ENCODE assay signal across 8 cellular contexts in the genomic region with DNA sequence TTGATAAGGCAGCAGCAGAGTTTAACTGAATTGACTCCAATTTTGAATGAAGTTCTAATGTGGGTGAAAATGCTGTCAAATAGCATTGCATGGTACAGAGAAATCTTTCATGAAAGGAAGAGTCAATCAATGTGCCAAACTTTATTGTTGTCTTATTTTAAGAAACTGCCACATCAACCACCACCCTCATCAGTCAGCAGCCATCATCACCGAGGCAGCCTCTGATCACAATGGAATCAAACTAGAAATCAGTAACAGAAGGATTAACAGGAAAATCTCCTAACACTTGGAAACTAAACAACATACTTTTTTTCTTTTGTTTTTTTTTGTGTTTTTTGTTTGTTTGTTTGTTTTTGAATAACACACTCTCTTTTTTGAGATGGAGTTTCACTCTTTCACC.
"Had no signal": no experiment of that assay in that cellular context is flagged by ENCODE, and none has a peak within 500 bp of the region (broad histone marks: within the 10 kb centered on the region; RNA-seq: fewer than 3 reads in every experiment).

No MANE protein-coding gene starts in this region.

- H3K4me2 ChIP-seq: GM23338 had no signal

- DNase-seq: GM23248, GOT3, H7, H9, HCEC 1CT, HFFc6 had no signal

- H3K27ac ChIP-seq: GM23248 had no signal

- H3K4me3 Mint-ChIP-seq: GM23338, H9, HFFc6 had no signal

- H3K9me3 Mint-ChIP-seq: GM23338, H9, HFFc6 had no signal

- H3K9me3 ChIP-seq: HAP-1 had no signal

- H3K4me3 ChIP-seq: GM23248, GM23338, HAP-1 had no signal

- H2AFZ ChIP-seq: GM23248, GM23338 had no signal

- H3K9ac ChIP-seq: GM23248 had no signal

- H3K27ac Mint-ChIP-seq: HFFc6 had no signal
